6 cellular contexts compared by ENCODE assay signal in genomic region chr19:48403606-48404005, GRCh38. TPM values are rescaled to one million over a fixed set of nuclear protein-coding genes. Genes with fewer than 3 reads are reported as not detected.
DNase-seq lines count a peak whose midpoint lies in the region; ATAC-seq and TF ChIP-seq lines count a peak whose summit lies in the region.

No MANE protein-coding gene starts in this region.

- DNase-seq in A172 (ENCODE audit: low spot score) (peak; percentile 67), NCI-H526 treated with DMSO at 0.1 percent for 48 hours (lab: John Stamatoyannopoulos, UW) (peak; percentile 41), cerebellar cortex (ENCODE audit: low spot score) (peak; percentile 77), prostate gland (ENCODE audit: low spot score) (peak; percentile 46)

- no peaks in the 10 kb centered on the region for H3K36me3 ChIP-seq in prostate gland

- WGBS in prostate gland, result 33% methylated on average over 3 of the region's 3 CpGs

- H3K4me3 ChIP-seq in prostate gland, result no peak overlapping the region

- intact Hi-C loops in prostate gland (cut with DNase I), result no loop called here

- H3K27me3 ChIP-seq in prostate gland (replicated peaks; ENCODE audit: insufficient read depth), result no peaks in the 10 kb centered on the region

- no peaks in the 10 kb centered on the region for H3K4me1 ChIP-seq in prostate gland (replicated peaks)

- TF ChIP-seq CTCF in prostate gland (IDR thresholded peaks at IDR 0.05), result no peak

- no peaks in the 10 kb centered on the region for H3K9me3 ChIP-seq in prostate gland

- peak; percentile 53 for ATAC-seq in GM18867 (IDR thresholded peaks at IDR 0.05; ENCODE audit: unreplicated experiment)
- ATAC-seq in GM18870 (IDR thresholded peaks at IDR 0.05; ENCODE audit: unreplicated experiment), result no peak

- H3K27ac ChIP-seq in prostate gland, result no peak overlapping the region

- no peak for TF ChIP-seq POLR2A in prostate gland (IDR thresholded peaks at IDR 0.05)

RNA-seq across cellular contexts. Expression of gene GRIN2D, which starts 10.1 kb away (rescaled TPM):
- total RNA-seq in A172 (2014; rRNA removed; shearing (Covaris generic)), result not detected in 2 replicates
- 1 to 10 TPM in 1 of 2 donors, under 1 TPM in 1; 0.73 to 1.8 TPM for total RNA-seq in prostate gland

RNA-seq across cellular contexts. Expression of gene KDELR1, which starts 12.3 kb away (rescaled TPM):
- total RNA-seq in A172 (2014; rRNA removed; shearing (Covaris generic)), result 64.2 and 71.5 TPM in 2 replicates
- 100 to 1,000 TPM; 153 to 179 TPM for total RNA-seq in prostate gland

RNA-seq across cellular contexts. Expression of gene SYNGR4, which starts 39.4 kb away (rescaled TPM):
- total RNA-seq in A172 (2014; rRNA removed; shearing (Covaris generic)), result not detected in 2 replicates
- total RNA-seq in prostate gland, result 1 to 10 TPM in 1 of 2 donors, not detected in 1; 2.8 TPM

RNA-seq across cellular contexts. Expression of gene TMEM143, which starts 39.9 kb away (rescaled TPM):
- 1.8 and 2.5 TPM in 2 replicates for total RNA-seq in A172 (2014; rRNA removed; shearing (Covaris generic))
- total RNA-seq in prostate gland, result 10 to 100 TPM in 1 of 2 donors, 1 to 10 TPM in 1; 4.6 to 14.9 TPM

RNA-seq across cellular contexts. Expression of gene GRWD1, which starts 42.2 kb away (rescaled TPM):
- 38.9 and 55.4 TPM in 2 replicates for total RNA-seq in A172 (2014; rRNA removed; shearing (Covaris generic))
- 10 to 100 TPM; 26.2 to 39.7 TPM for total RNA-seq in prostate gland
